Comparison of ENCODE assay signal across 9 cellular contexts in the genomic region with DNA sequence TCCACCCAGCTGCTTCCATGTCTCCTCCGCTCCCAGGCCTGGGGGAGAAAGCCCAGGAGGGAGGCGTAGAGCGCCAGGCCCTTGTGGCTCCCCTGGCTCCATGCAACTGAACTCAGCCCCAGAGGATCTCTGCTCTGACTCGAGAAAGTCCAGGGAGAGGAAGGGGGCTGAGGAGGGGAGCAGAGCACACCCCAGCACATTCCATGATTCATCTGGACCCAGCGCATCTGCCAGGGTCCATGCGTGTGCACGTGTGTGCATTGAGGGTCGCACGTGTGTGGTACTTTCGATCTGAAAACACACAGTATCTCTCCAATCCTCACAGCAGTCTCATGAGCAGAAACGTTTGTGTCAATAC.
DNase-seq lines count a peak whose midpoint lies in the region; ATAC-seq and TF ChIP-seq lines count a peak whose summit lies in the region.
"Had no signal": no experiment of that assay in that cellular context is flagged by ENCODE, and none has a peak within 500 bp of the region (broad histone marks: within the 10 kb centered on the region; RNA-seq: fewer than 3 reads in every experiment).

No MANE protein-coding gene starts in this region.

- no peak for ATAC-seq in activated CD8-positive, alpha-beta T cell treated with anti-CD3 and anti-CD28 coated beads for 36 hours
- no peak for ATAC-seq in activated CD8-positive, alpha-beta T cell treated with anti-CD3 and anti-CD28 coated beads, Interleukin-2, amount 10 ng/mL, durations not matched to agents 7 days and 5 days
- no peak for ATAC-seq in HG02588 (IDR thresholded peaks at IDR 0.05; ENCODE audit: unreplicated experiment)
- ATAC-seq in GM21737 (IDR thresholded peaks at IDR 0.05; ENCODE audit: unreplicated experiment), result no peak
- no peak for ATAC-seq in HG02870 (IDR thresholded peaks at IDR 0.05; ENCODE audit: unreplicated experiment)

- H3K9me3 Mint-ChIP-seq in activated CD8-positive, alpha-beta T cell treated with anti-CD3 and anti-CD28 coated beads for 36 hours, result peaks cover 19% of the 10 kb centered on the region
- peaks cover 19% of the 10 kb centered on the region for H3K9me3 Mint-ChIP-seq in activated CD8-positive, alpha-beta T cell treated with anti-CD3 and anti-CD28 coated beads, Interleukin-2, amount 10 ng/mL, durations not matched to agents 7 days and 5 days (ENCODE audit: insufficient read depth)
- peaks cover 15% of the 10 kb centered on the region for H3K9me3 Mint-ChIP-seq in mesothelial cell of epicardium

- TF ChIP-seq CTCF in activated CD8-positive, alpha-beta T cell treated with anti-CD3 and anti-CD28 coated beads for 36 hours (IDR thresholded peaks at IDR 0.05), result no peak
- no peak for TF ChIP-seq CTCF in mesothelial cell of epicardium (IDR thresholded peaks at IDR 0.05; ENCODE audit: unreplicated experiment)

- intact Hi-C loops in activated CD8-positive, alpha-beta T cell treated with anti-CD3 and anti-CD28 coated beads for 36 hours (cut with micrococcal nuclease), result no loop called here

- no peak overlapping the region for H3K4me3 Mint-ChIP-seq in activated CD8-positive, alpha-beta T cell treated with anti-CD3 and anti-CD28 coated beads for 36 hours
- no peak overlapping the region for H3K4me3 Mint-ChIP-seq in activated CD8-positive, alpha-beta T cell treated with anti-CD3 and anti-CD28 coated beads, Interleukin-2, amount 10 ng/mL, durations not matched to agents 7 days and 5 days
- no peak overlapping the region for H3K4me3 Mint-ChIP-seq in mesothelial cell of epicardium

- DNase-seq in activated CD8-positive, alpha-beta T cell treated with anti-CD3 and anti-CD28 coated beads for 36 hours, result no peak
- no peak for DNase-seq in activated CD8-positive, alpha-beta T cell treated with anti-CD3 and anti-CD28 coated beads, Interleukin-2, amount 10 ng/mL, durations not matched to agents 7 days and 5 days
- DNase-seq in caudate nucleus (lab: John Stamatoyannopoulos, UW) (no peak), mesothelial cell of epicardium (ENCODE audit: low spot score in 2 of 2, unreplicated experiment in 2 of 2) (no peak)
- DNase-seq: NCI-H1092 had no signal

- H3K27ac ChIP-seq in caudate nucleus (ENCODE audit: low read depth, low read length), result peak overlapping the region; percentile 39
- peak overlapping the region; percentile 70 for H3K27ac ChIP-seq in temporal lobe (ENCODE audit: low read depth, low read length)

- POLR2A ChIA-PET in activated CD8-positive, alpha-beta T cell treated with anti-CD3 and anti-CD28 coated beads for 36 hours (lab: Charles Lee), result interaction anchor here (1.3 to 2.0 kb wide), 2 partner anchors 13 to 147 kb away, joined by 7 read pairs; a partner anchor contains a TSS
- POLR2A ChIA-PET in activated CD8-positive, alpha-beta T cell treated with anti-CD3 and anti-CD28 coated beads, Interleukin-2, amount 10 ng/mL, durations not matched to agents 7 days and 5 days (lab: Charles Lee), result no interaction called here

- peaks cover 2% of the 10 kb centered on the region for H3K36me3 Mint-ChIP-seq in activated CD8-positive, alpha-beta T cell treated with anti-CD3 and anti-CD28 coated beads for 36 hours (ENCODE audit: low read depth)
- H3K36me3 Mint-ChIP-seq in activated CD8-positive, alpha-beta T cell treated with anti-CD3 and anti-CD28 coated beads, Interleukin-2, amount 10 ng/mL, durations not matched to agents 7 days and 5 days (ENCODE audit: low read depth), result peaks cover 18% of the 10 kb centered on the region
- peaks cover 5% of the 10 kb centered on the region for H3K36me3 Mint-ChIP-seq in mesothelial cell of epicardium

- no peaks in the 10 kb centered on the region for H3K27me3 Mint-ChIP-seq in activated CD8-positive, alpha-beta T cell treated with anti-CD3 and anti-CD28 coated beads for 36 hours
- no peaks in the 10 kb centered on the region for H3K27me3 Mint-ChIP-seq in activated CD8-positive, alpha-beta T cell treated with anti-CD3 and anti-CD28 coated beads, Interleukin-2, amount 10 ng/mL, durations not matched to agents 7 days and 5 days (ENCODE audit: low read depth)
- no peaks in the 10 kb centered on the region for H3K27me3 Mint-ChIP-seq in mesothelial cell of epicardium (ENCODE audit: low read depth)

- CTCF ChIA-PET in activated CD8-positive, alpha-beta T cell treated with anti-CD3 and anti-CD28 coated beads for 36 hours (lab: Charles Lee), result no interaction called here
- CTCF ChIA-PET in activated CD8-positive, alpha-beta T cell treated with anti-CD3 and anti-CD28 coated beads, Interleukin-2, amount 10 ng/mL, durations not matched to agents 7 days and 5 days (lab: Charles Lee), result no interaction called here

- H3K27ac Mint-ChIP-seq in activated CD8-positive, alpha-beta T cell treated with anti-CD3 and anti-CD28 coated beads for 36 hours, result peak overlapping the region; percentile 71
- H3K27ac Mint-ChIP-seq in activated CD8-positive, alpha-beta T cell treated with anti-CD3 and anti-CD28 coated beads, Interleukin-2, amount 10 ng/mL, durations not matched to agents 7 days and 5 days, result no peak overlapping the region
- peak overlapping the region; percentile 85 for H3K27ac Mint-ChIP-seq in mesothelial cell of epicardium

- peaks cover 31% of the 10 kb centered on the region for H3K4me1 Mint-ChIP-seq in activated CD8-positive, alpha-beta T cell treated with anti-CD3 and anti-CD28 coated beads for 36 hours (ENCODE audit: low read depth)
- peaks cover 51% of the 10 kb centered on the region for H3K4me1 Mint-ChIP-seq in activated CD8-positive, alpha-beta T cell treated with anti-CD3 and anti-CD28 coated beads, Interleukin-2, amount 10 ng/mL, durations not matched to agents 7 days and 5 days (ENCODE audit: low read depth)
- H3K4me1 Mint-ChIP-seq in mesothelial cell of epicardium, result peaks cover 56% of the 10 kb centered on the region
